In genomic region chrX:68443155-68443868, GRCh38 we compare ENCODE assay signal across 9 cellular contexts. TPM values are rescaled to one million over a fixed set of nuclear protein-coding genes. Genes with fewer than 3 reads are reported as not detected.
DNase-seq lines count a peak whose midpoint lies in the region; ATAC-seq, FAIRE-seq and TF ChIP-seq lines count a peak whose summit lies in the region.
"Had no signal": no experiment of that assay in that cellular context is flagged by ENCODE, and none has a peak within 500 bp of the region (broad histone marks: within the 10 kb centered on the region; RNA-seq: fewer than 3 reads in every experiment).

No MANE protein-coding gene starts in this region.

- no peaks in the 10 kb centered on the region for H3K4me1 ChIP-seq in GM12878 (ENCODE audit: control insufficient read depth, insufficient read depth, low read length)

- POLR2A ChIA-PET in GM12878 (lab: Charles Lee) = no interaction called here

- RAD21 ChIA-PET in GM12878 (lab: Charles Lee; ENCODE audit: unreplicated experiment) = no interaction called here

- no peaks in the 10 kb centered on the region for H3K36me3 ChIP-seq in GM12878 (ENCODE audit: control insufficient read depth in 2 of 2, insufficient read depth in 2 of 2, low read length in 1 of 2)

- in situ Hi-C loops in ACHN (cut with HindIII; ENCODE audit: low pct_ligation_motif_present, low pct_unique_long_range_greater_than_20kb, low sequenced_read_pairs) (no loop called here), GM12878 (cut with MboI) (no loop called here)

- TF ChIP-seq EP300 in GM12878 (IDR thresholded peaks at IDR 0.05; ENCODE audit: borderline replicate concordance in 1 of 2, control insufficient read depth in 1 of 2, low read depth in 2 of 2, low read length in 2 of 2) = no peak

- H3K4me3 ChIP-seq in GM12878 = no peak overlapping the region

- SMC1A ChIA-PET in GM12878 (lab: Charles Lee; ENCODE audit: uncharacterized antibody, unreplicated experiment) = interaction anchor here (0.6 kb wide), 1 partner anchor 1966 kb away, joined by 3 read pairs; no protein-coding TSS in a partner anchor

- no peaks in the 10 kb centered on the region for H3K9me3 ChIP-seq in GM12878 (replicated peaks; ENCODE audit: control insufficient read depth, insufficient read depth, low read length)

- intact Hi-C loops in GM12878 (cut with micrococcal nuclease; ENCODE audit: unreplicated experiment) = no loop called here

- no peak for TF ChIP-seq POLR2A in GM12878 (IDR thresholded peaks at IDR 0.05; ENCODE audit: low read depth, low read length)

- no peaks in the 10 kb centered on the region for H3K79me2 ChIP-seq in GM12878 (ENCODE audit: control insufficient read depth, insufficient read depth, low read length)

- no peak for FAIRE-seq in GM12878 (lab: Jason Lieb, UNC)

- TF ChIP-seq RAD21 in GM12878 (IDR thresholded peaks at IDR 0.05; ENCODE audit: insufficient read depth, low read depth, low read length) = no peak

- ATAC-seq in GM18868 (IDR thresholded peaks at IDR 0.05; ENCODE audit: unreplicated experiment) = peak; percentile 82
- peak; percentile 67 for ATAC-seq in GM12878
- ATAC-seq in HG02852 (IDR thresholded peaks at IDR 0.05; ENCODE audit: unreplicated experiment) = no peak
- ATAC-seq: Panc1 had no signal

- no TSS peak for BruUV-seq in GM12878 (replicated peaks; lab: Mats Ljungman, UMichigan)

- no peak overlapping the region for H3K9ac ChIP-seq in GM12878 (ENCODE audit: control insufficient read depth, insufficient read depth, low read length)

- no peaks in the 10 kb centered on the region for H4K20me1 ChIP-seq in GM12878 (ENCODE audit: control insufficient read depth, insufficient read depth)

- DNase-seq in ACHN = peak; percentile 61
- peak; percentile 7 to 17 for DNase-seq in Kasumi-1 (lab: John Stamatoyannopoulos, UW)
- DNase-seq in GM12878 (ENCODE audit: low read depth, low spot score) = peak; percentile 9
- no peak for DNase-seq in iPS-NIHi11 (ENCODE audit: low spot score)
- no peak for DNase-seq in NCI-H2029 treated with DMSO at 0.1 percent for 48 hours (lab: John Stamatoyannopoulos, UW)
- no peak for DNase-seq in cortex of kidney (lab: John Stamatoyannopoulos, UW)

- H3K27ac ChIP-seq in GM12878 (ENCODE audit: control insufficient read depth, insufficient read depth) = no peak overlapping the region

- 34% methylated on average over 6 of the region's 6 CpGs for WGBS in GM12878 (ENCODE audit: insufficient coverage, insufficient replicate concordance, low lambda C conversion rate, missing lambda C conversion rate)

- no peak for TF ChIP-seq CTCF in GM12878 (IDR thresholded peaks at IDR 0.05 in 2 of 3, conservative IDR thresholded peaks at IDR 0.05 in 1 of 3; ENCODE audit: control insufficient read depth in 2 of 3, extremely low read depth in 1 of 3, insufficient read depth in 1 of 3, low read depth in 3 of 3, low read length in 3 of 3)

- CTCF ChIA-PET in GM12878 (lab: Yijun Ruan, JAX) = interaction anchor here (1.1 kb wide), 1 partner anchor 16 kb away, joined by 3 read pairs; no protein-coding TSS in a partner anchor

- H2AFZ ChIP-seq in GM12878 (ENCODE audit: control insufficient read depth, low read depth, low read length) = no peak overlapping the region

- no peak overlapping the region for H3K4me2 ChIP-seq in GM12878 (ENCODE audit: control insufficient read depth, insufficient read depth)

- no peaks in the 10 kb centered on the region for H3K27me3 ChIP-seq in GM12878 (replicated peaks in 1 of 2; ENCODE audit: control insufficient read depth in 2 of 2, insufficient read depth in 2 of 2, low read length in 1 of 2)

TF ChIP-seq in GM12878, 131 proteins besides CTCF, POLR2A, EP300 and RAD21 (continues in another document):
- TF ChIP-seq RELA (IDR thresholded peaks at IDR 0.05; ENCODE audit: borderline replicate concordance, partially characterized antibody) (no peak), SPI1 (IDR thresholded peaks at IDR 0.05; ENCODE audit: borderline replicate concordance, insufficient read depth, low read depth, low read length) (no peak), NR2C1 (IDR thresholded peaks at IDR 0.05) (no peak), RCOR1 (conservative IDR thresholded peaks at IDR 0.05; ENCODE audit: low read depth, low read length) (no peak), BMI1 (IDR thresholded peaks at IDR 0.05; ENCODE audit: borderline replicate concordance) (no peak), RUNX3 (IDR thresholded peaks at IDR 0.05; ENCODE audit: low read length) (0 out of 2 replicates have a peak, but pooled peaks have one; percentile 25), ZNF687 (IDR thresholded peaks at IDR 0.05) (no peak), PKNOX1 (IDR thresholded peaks at IDR 0.05) (peak; percentile 66), WRNIP1 (IDR thresholded peaks at IDR 0.05; ENCODE audit: borderline replicate concordance, low read depth, low read length) (no peak), TAF1 (IDR thresholded peaks at IDR 0.05; ENCODE audit: borderline replicate concordance, low read depth, low read length) (no peak)

RNA-seq across cellular contexts. Expression of gene OPHN1, which starts 10.0 kb away (rescaled TPM):
- 0.56 TPM in 2 replicates for total RNA-seq in GM12878 (2013; cell fraction: nucleolus; rRNA removed)
- total RNA-seq in GM12878 (2014; rRNA removed) (0.05 TPM in 1 of 2 replicates, not detected in the other), GM12878 (2014; rRNA removed; fragmentation: Illumina TruSeq; extraction: Trizol) (under 0.01 TPM in 1 of 2 replicates, not detected in the other), GM12878 (2021) (0.03 TPM in 2 replicates)
- polyA plus RNA-seq in GM12878 (2011; ENCODE audit: low read depth) = not detected
- polyA plus RNA-seq in GM12878 (2011; rRNA removed) (0.03 and 0.04 TPM in 2 replicates), GM12878 (2014; fragmentation: Illumina TruSeq; extraction: Trizol) (not detected in 2 replicates), GM12878 (2014; fragmentation: Nextera tagmentation; extraction: Ambion mirVana) (not detected), GM12878 (2014; rRNA removed) (not detected in 2 replicates), GM12878 (2016; fragmentation: Nextera tagmentation; extraction: Ambion mirVana) (under 1 TPM in 1 of 2 experiments, not detected in 1; 0.03 TPM)
- not detected in 2 replicates for polyA plus RNA-seq in GM12878 (2011; cell fraction: cytosol; rRNA removed)
- polyA plus RNA-seq in GM12878 (2011; cell fraction: nucleus; rRNA removed) = 0.03 and 0.04 TPM in 2 replicates
- polyA plus RNA-seq in GM12878 (2012) = 0.01 TPM in 1 of 2 replicates, not detected in the other
- 0.15 TPM in 2 replicates for polyA minus RNA-seq in GM12878 (2011; rRNA and poly(A)+ RNA removed)
- polyA minus RNA-seq in GM12878 (2011; cell fraction: cytosol; rRNA and poly(A)+ RNA removed) = not detected in 2 replicates
- 0.24 and 0.38 TPM in 2 replicates for polyA minus RNA-seq in GM12878 (2011; cell fraction: nucleus; rRNA and poly(A)+ RNA removed)

RNA-seq across cellular contexts. Expression of gene YIPF6, which starts 55.5 kb away (rescaled TPM):
- total RNA-seq in GM12878 (2013; cell fraction: nucleolus; rRNA removed) = 27.5 and 28.5 TPM in 2 replicates
- total RNA-seq in GM12878 (2014; rRNA removed) (8.9 and 10.9 TPM in 2 replicates), GM12878 (2014; rRNA removed; fragmentation: Illumina TruSeq; extraction: Trizol) (6.9 and 8.0 TPM in 2 replicates), GM12878 (2021) (10.4 and 11.0 TPM in 2 replicates)
- 3.2 TPM for polyA plus RNA-seq in GM12878 (2011; ENCODE audit: low read depth)
- polyA plus RNA-seq in GM12878 (2011; rRNA removed) (15.9 and 17.8 TPM in 2 replicates), GM12878 (2014; fragmentation: Illumina TruSeq; extraction: Trizol) (6.6 and 8.4 TPM in 2 replicates), GM12878 (2014; fragmentation: Nextera tagmentation; extraction: Ambion mirVana) (10 to 100 TPM; 13.9 to 23.1 TPM), GM12878 (2014; rRNA removed) (5.9 and 6.1 TPM in 2 replicates), GM12878 (2016; fragmentation: Nextera tagmentation; extraction: Ambion mirVana) (10 to 100 TPM; 16.6 to 18.2 TPM)
- 5.6 and 7.2 TPM in 2 replicates for polyA plus RNA-seq in GM12878 (2011; cell fraction: cytosol; rRNA removed)
- 6.4 and 7.8 TPM in 2 replicates for polyA plus RNA-seq in GM12878 (2011; cell fraction: nucleus; rRNA removed)
- 6.2 and 6.6 TPM in 2 replicates for polyA plus RNA-seq in GM12878 (2012)
- 8.6 and 11.7 TPM in 2 replicates for polyA minus RNA-seq in GM12878 (2011; rRNA and poly(A)+ RNA removed)
- polyA minus RNA-seq in GM12878 (2011; cell fraction: cytosol; rRNA and poly(A)+ RNA removed) = 2.7 and 5.0 TPM in 2 replicates
- polyA minus RNA-seq in GM12878 (2011; cell fraction: nucleus; rRNA and poly(A)+ RNA removed) = 5.1 and 8.5 TPM in 2 replicates

Comparison
In these comparisons a context has a peak if more than half of its experiments do, and no peak if none do; other contexts are left out.
1. DNase-seq: peak in ACHN (single experiment), Kasumi-1 (2 of 2) and GM12878 (single experiment); none in iPS-NIHi11 (single experiment), NCI-H2029 treated with DMSO at 0.1 percent for 48 hours (single experiment) and cortex of kidney (single experiment).